In the genomic region with DNA sequence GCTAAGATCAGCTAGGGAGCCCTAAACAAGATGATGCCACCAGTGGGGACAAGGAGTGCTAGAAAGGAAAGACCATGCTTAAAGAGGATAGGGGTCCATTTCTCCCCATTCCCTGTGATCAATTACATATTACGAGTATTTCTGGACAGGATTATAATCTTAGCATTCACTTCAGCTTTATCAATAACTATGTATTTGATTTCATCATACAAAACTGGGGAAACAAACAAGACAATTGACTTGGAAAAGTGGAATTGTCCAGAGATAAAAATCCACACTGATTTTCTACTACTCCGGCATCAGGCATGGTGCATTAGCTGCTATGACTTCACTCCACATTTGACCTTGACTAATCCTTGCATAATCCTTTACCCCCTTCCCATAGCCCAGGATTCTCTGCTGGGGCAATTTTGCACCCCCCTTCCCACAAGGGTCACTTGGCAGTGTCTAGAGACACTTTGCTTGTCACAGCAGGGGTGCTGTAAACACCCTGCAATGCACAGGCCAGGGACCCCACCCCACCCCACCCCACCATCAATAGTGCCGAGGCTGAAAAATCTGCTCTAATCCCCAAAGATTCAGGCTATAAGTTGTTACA, we compare ENCODE assay signal across 22 cellular contexts. TPM values are rescaled to one million over a fixed set of nuclear protein-coding genes. Genes with fewer than 3 reads are reported as not detected.
"Had no signal": no experiment of that assay in that cellular context is flagged by ENCODE, and none has a peak within 500 bp of the region (broad histone marks: within the 10 kb centered on the region; RNA-seq: fewer than 3 reads in every experiment).

No MANE protein-coding gene starts in this region.

- H3K36me3 ChIP-seq: colonic mucosa, heart right ventricle, suprapubic skin, tibial artery, upper lobe of left lung, uterus had no signal

- H3K9me3 ChIP-seq: colonic mucosa, heart right ventricle, suprapubic skin, tibial artery, upper lobe of left lung, uterus had no signal

- DNase-seq: colonic mucosa; effector CD4-positive, alpha-beta T cell; hypothalamus; kidney glomerular epithelial cell; mammary epithelial cell; naive thymus-derived CD4-positive, alpha-beta T cell; nephron progenitor cell; posterior cingulate gyrus; stimulated activated CD4-positive, alpha-beta T cell treated with anti-CD3 and anti-CD28 coated beads, Interleukin-2, amount 100 ng/mL, for 48 hours; stimulated activated naive CD8-positive, alpha-beta T cell treated with anti-CD3 and anti-CD28 coated beads, Interleukin-15, Interleukin-2, amounts not matched to agents 100 U/mL and 50 U/mL, for 24 hours; tibial artery; upper lobe of left lung; uterus had no signal

- H3K4me3 ChIP-seq: colonic mucosa, heart right ventricle, smooth muscle cell, suprapubic skin, tibial artery, upper lobe of left lung, uterus had no signal

- H3K27me3 ChIP-seq: colonic mucosa, upper lobe of left lung, uterus had no signal

- H3K4me1 ChIP-seq: colonic mucosa, suprapubic skin, upper lobe of left lung, uterus had no signal

- H3K27ac ChIP-seq: colonic mucosa, suprapubic skin, tibial artery, upper lobe of left lung, uterus had no signal

- ATAC-seq: left lobe of liver; naive thymus-derived CD4-positive, alpha-beta T cell; stimulated activated effector memory CD8-positive, alpha-beta T cell treated with anti-CD3 and anti-CD28 coated beads, Interleukin-12 subunit alpha, Interleukin-12 subunit beta, amount 100 ng/mL, for 72 hours; stimulated activated naive CD8-positive, alpha-beta T cell treated with anti-CD3 and anti-CD28 coated beads, Interleukin-15, Interleukin-2, amounts not matched to agents 100 U/mL and 50 U/mL, for 24 hours had no signal

RNA-seq across cellular contexts. Expression of a gene that starts 29.9 kb away (rescaled TPM):
- total RNA-seq: esophagus mucosa, fibroblast of lung, glomerular endothelial cell, mononuclear cell had no signal
